Comparison of ENCODE assay signal across 1 cellular context in genomic region chr2:200203381-200203827, GRCh38.
TF ChIP-seq lines count a peak whose summit lies in the region.

No MANE protein-coding gene starts in this region.

TF ChIP-seq in WTC11, 78 proteins besides CTCF, POLR2A, EP300 and RAD21:
- TF ChIP-seq FOXP4 (CRISPR knock-in tag; IDR thresholded peaks at IDR 0.05), result peak; percentile 70; the same call in 1 of the 2 replicates
- TF ChIP-seq, protein P1, sequence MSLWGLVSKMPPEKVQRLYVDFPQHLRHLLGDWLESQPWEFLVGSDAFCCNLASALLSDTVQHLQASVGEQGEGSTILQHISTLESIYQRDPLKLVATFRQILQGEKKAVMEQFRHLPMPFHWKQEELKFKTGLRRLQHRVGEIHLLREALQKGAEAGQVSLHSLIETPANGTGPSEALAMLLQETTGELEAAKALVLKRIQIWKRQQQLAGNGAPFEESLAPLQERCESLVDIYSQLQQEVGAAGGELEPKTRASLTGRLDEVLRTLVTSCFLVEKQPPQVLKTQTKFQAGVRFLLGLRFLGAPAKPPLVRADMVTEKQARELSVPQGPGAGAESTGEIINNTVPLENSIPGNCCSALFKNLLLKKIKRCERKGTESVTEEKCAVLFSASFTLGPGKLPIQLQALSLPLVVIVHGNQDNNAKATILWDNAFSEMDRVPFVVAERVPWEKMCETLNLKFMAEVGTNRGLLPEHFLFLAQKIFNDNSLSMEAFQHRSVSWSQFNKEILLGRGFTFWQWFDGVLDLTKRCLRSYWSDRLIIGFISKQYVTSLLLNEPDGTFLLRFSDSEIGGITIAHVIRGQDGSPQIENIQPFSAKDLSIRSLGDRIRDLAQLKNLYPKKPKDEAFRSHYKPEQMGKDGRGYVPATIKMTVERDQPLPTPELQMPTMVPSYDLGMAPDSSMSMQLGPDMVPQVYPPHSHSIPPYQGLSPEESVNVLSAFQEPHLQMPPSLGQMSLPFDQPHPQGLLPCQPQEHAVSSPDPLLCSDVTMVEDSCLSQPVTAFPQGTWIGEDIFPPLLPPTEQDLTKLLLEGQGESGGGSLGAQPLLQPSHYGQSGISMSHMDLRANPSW (CRISPR knock-in tag; conservative IDR thresholded peaks at IDR 0.05; ENCODE audit: low read depth), result no peak
- peak; percentile 83; the same call in 1 of the 2 replicates for TF ChIP-seq ZNF532 (CRISPR knock-in tag; IDR thresholded peaks at IDR 0.05; ENCODE audit: borderline replicate concordance)
- peak; percentile 60; the same call in 1 of the 2 replicates for TF ChIP-seq AFF4 (CRISPR knock-in tag; IDR thresholded peaks at IDR 0.05; ENCODE audit: borderline replicate concordance)
- TF ChIP-seq, protein P2, sequence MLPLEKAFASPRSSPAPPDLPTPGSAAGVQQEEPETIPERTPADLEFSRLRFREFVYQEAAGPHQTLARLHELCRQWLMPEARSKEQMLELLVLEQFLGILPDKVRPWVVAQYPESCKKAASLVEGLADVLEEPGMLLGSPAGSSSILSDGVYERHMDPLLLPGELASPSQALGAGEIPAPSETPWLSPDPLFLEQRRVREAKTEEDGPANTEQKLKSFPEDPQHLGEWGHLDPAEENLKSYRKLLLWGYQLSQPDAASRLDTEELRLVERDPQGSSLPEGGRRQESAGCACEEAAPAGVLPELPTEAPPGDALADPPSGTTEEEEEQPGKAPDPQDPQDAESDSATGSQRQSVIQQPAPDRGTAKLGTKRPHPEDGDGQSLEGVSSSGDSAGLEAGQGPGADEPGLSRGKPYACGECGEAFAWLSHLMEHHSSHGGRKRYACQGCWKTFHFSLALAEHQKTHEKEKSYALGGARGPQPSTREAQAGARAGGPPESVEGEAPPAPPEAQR (CRISPR knock-in tag; IDR thresholded peaks at IDR 0.05), result no peak
- peak; percentile 89 for TF ChIP-seq TEAD4 (CRISPR knock-in tag; IDR thresholded peaks at IDR 0.05)
- 0 out of 2 replicates have a peak, but pooled peaks have one; percentile 47 for TF ChIP-seq ETV6 (CRISPR knock-in tag; IDR thresholded peaks at IDR 0.05)
- peak; percentile 99 for TF ChIP-seq TEAD1 (CRISPR knock-in tag; IDR thresholded peaks at IDR 0.05)
- TF ChIP-seq ZBTB43 (CRISPR knock-in tag; IDR thresholded peaks at IDR 0.05), result peak; percentile 93; the same call in 1 of the 2 replicates
- TF ChIP-seq NR3C1 (CRISPR knock-in tag; conservative IDR thresholded peaks at IDR 0.05; ENCODE audit: low read depth), result no peak
- no peak for TF ChIP-seq E2F4 (CRISPR knock-in tag; IDR thresholded peaks at IDR 0.05; ENCODE audit: borderline replicate concordance, low read depth)
- no peak for TF ChIP-seq ZNF425 (CRISPR knock-in tag; conservative IDR thresholded peaks at IDR 0.05)
- peak; percentile 66; the same call in 1 of the 2 replicates for TF ChIP-seq FOXK1 (CRISPR knock-in tag; IDR thresholded peaks at IDR 0.05)
- TF ChIP-seq, protein P3, sequence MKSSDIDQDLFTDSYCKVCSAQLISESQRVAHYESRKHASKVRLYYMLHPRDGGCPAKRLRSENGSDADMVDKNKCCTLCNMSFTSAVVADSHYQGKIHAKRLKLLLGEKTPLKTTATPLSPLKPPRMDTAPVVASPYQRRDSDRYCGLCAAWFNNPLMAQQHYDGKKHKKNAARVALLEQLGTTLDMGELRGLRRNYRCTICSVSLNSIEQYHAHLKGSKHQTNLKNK (CRISPR knock-in tag; IDR thresholded peaks at IDR 0.05), result no peak
- peak; percentile 41; the same call in 1 of the 2 replicates for TF ChIP-seq SP1 (CRISPR knock-in tag; conservative IDR thresholded peaks at IDR 0.05)
- TF ChIP-seq PREB (CRISPR knock-in tag; IDR thresholded peaks at IDR 0.05; ENCODE audit: borderline replicate concordance), result no peak
- no peak for TF ChIP-seq FOXP1 (CRISPR knock-in tag; IDR thresholded peaks at IDR 0.05; ENCODE audit: borderline replicate concordance)
